In the genomic region with DNA sequence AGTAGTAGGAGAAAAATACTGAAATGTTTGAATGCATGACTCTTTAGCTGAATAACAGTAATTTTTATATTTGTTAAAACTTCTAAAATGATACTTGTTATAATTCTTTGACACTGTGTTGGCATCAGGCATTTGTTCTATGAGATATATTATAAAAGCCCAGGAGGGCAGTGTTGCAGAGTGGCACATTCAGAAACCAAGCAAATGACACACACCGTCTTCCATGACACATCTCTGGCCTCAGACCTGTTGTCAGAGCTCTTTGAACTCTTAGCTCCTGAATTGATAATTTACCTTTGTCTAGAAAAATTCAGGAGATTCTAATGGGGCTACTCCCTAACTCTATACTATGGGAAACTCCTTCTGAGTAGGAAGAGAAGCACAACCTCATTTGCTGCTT, we compare ENCODE assay signal across 22 cellular contexts.
DNase-seq lines count a peak whose midpoint lies in the region; ATAC-seq and TF ChIP-seq lines count a peak whose summit lies in the region.
"Had no signal": no experiment of that assay in that cellular context is flagged by ENCODE, and none has a peak within 500 bp of the region (broad histone marks: within the 10 kb centered on the region; RNA-seq: fewer than 3 reads in every experiment).

No MANE protein-coding gene starts in this region.

- H3K4me3 ChIP-seq in RWPE2 (ENCODE audit: severe bottlenecking), result no peak overlapping the region
- H3K4me3 ChIP-seq: A549; BLaER1 treated with 17β-estradiol and CSF1 and Interleukin-3, amounts not matched to agents 10 nM and 100 nM; GM12878 had no signal

- ATAC-seq in RWPE2 (ENCODE audit: low read depth), result no peak
- ATAC-seq in stimulated activated effector memory CD8-positive, alpha-beta T cell treated with anti-CD3 and anti-CD28 coated beads, Interleukin-12 subunit alpha, Interleukin-12 subunit beta, amount 100 ng/mL, for 72 hours, result peak; percentile 61
- ATAC-seq: A549; CD8-positive, alpha-beta T cell; GM12878 had no signal

- H3K4me1 Mint-ChIP-seq in stimulated activated effector memory CD8-positive, alpha-beta T cell treated with anti-CD3 and anti-CD28 coated beads, Interleukin-12 subunit alpha, Interleukin-12 subunit beta, amount 100 ng/mL, for 72 hours, result no peaks in the 10 kb centered on the region
- H3K4me1 Mint-ChIP-seq in glutamatergic neuron (ENCODE audit: low read depth, unreplicated experiment) (no peaks in the 10 kb centered on the region), Calu3 (ENCODE audit: low read depth, unreplicated experiment) (peaks cover 6% of the 10 kb centered on the region)
- H3K4me1 Mint-ChIP-seq: B cell had no signal

- H3K4me1 ChIP-seq in RWPE2 (ENCODE audit: insufficient read depth, poor library complexity, severe bottlenecking), result peaks cover 18% of the 10 kb centered on the region
- H3K4me1 ChIP-seq: BLaER1 treated with 17β-estradiol and CSF1 and Interleukin-3, amounts not matched to agents 10 nM and 100 nM had no signal

- peak overlapping the region; percentile 17 for H3K27ac ChIP-seq in RWPE2 (ENCODE audit: poor library complexity, severe bottlenecking)
- H3K27ac ChIP-seq in epithelial cell of prostate, result peak overlapping the region; percentile 22
- H3K27ac ChIP-seq: 22Rv1; A549; BLaER1 treated with 17β-estradiol and CSF1 and Interleukin-3, amounts not matched to agents 10 nM and 100 nM; C4-2B had no signal

- H3K9me3 ChIP-seq in RWPE2 (ENCODE audit: severe bottlenecking), result peaks cover 2% of the 10 kb centered on the region
- H3K9me3 ChIP-seq: A549; BLaER1 treated with 17β-estradiol and CSF1 and Interleukin-3, amounts not matched to agents 10 nM and 100 nM; Caco-2 had no signal

- H3K27me3 Mint-ChIP-seq in glutamatergic neuron (ENCODE audit: unreplicated experiment) (no peaks in the 10 kb centered on the region), Calu3 (ENCODE audit: unreplicated experiment) (no peaks in the 10 kb centered on the region)
- H3K27me3 Mint-ChIP-seq: B cell; CD4-positive, alpha-beta T cell had no signal

- CTCF ChIA-PET in Calu3 (lab: Charles Lee), result no interaction called here

- no peaks in the 10 kb centered on the region for H3K9me3 Mint-ChIP-seq in stimulated activated effector memory CD8-positive, alpha-beta T cell treated with anti-CD3 and anti-CD28 coated beads, Interleukin-12 subunit alpha, Interleukin-12 subunit beta, amount 100 ng/mL, for 72 hours
- H3K9me3 Mint-ChIP-seq in glutamatergic neuron (ENCODE audit: unreplicated experiment) (no peaks in the 10 kb centered on the region), Calu3 (ENCODE audit: low read depth, unreplicated experiment) (no peaks in the 10 kb centered on the region)
- H3K9me3 Mint-ChIP-seq: CD4-positive, alpha-beta T cell; CD8-positive, alpha-beta T cell had no signal

- DNase-seq in RWPE2 (ENCODE audit: low spot score), result no peak
- no peak for DNase-seq in epithelial cell of prostate (ENCODE audit: low read depth, low spot score)
- no peak for DNase-seq in stimulated activated effector memory CD8-positive, alpha-beta T cell treated with anti-CD3 and anti-CD28 coated beads, Interleukin-12 subunit alpha, Interleukin-12 subunit beta, amount 100 ng/mL, for 72 hours (ENCODE audit: low spot score in 2 of 2)
- no peak for DNase-seq in glutamatergic neuron
- no peak for DNase-seq in Calu3
- DNase-seq: AML-193; Caco-2; CD4-positive, alpha-beta T cell; CD8-positive, alpha-beta T cell; DMS 273 treated with DMSO at 0.1 percent for 48 hours; DMS153; DMS53; DMS79; DND-41; EL; GDM1 had no signal

- no peaks in the 10 kb centered on the region for H3K36me3 Mint-ChIP-seq in stimulated activated effector memory CD8-positive, alpha-beta T cell treated with anti-CD3 and anti-CD28 coated beads, Interleukin-12 subunit alpha, Interleukin-12 subunit beta, amount 100 ng/mL, for 72 hours
- H3K36me3 Mint-ChIP-seq in glutamatergic neuron (ENCODE audit: unreplicated experiment) (no peaks in the 10 kb centered on the region), Calu3 (ENCODE audit: insufficient read depth, unreplicated experiment) (no peaks in the 10 kb centered on the region)
- H3K36me3 Mint-ChIP-seq: CD8-positive, alpha-beta T cell had no signal

- H3K4me3 Mint-ChIP-seq in stimulated activated effector memory CD8-positive, alpha-beta T cell treated with anti-CD3 and anti-CD28 coated beads, Interleukin-12 subunit alpha, Interleukin-12 subunit beta, amount 100 ng/mL, for 72 hours, result no peak overlapping the region
- H3K4me3 Mint-ChIP-seq in glutamatergic neuron (ENCODE audit: unreplicated experiment), result no peak overlapping the region
- no peak overlapping the region for H3K4me3 Mint-ChIP-seq in Calu3 (ENCODE audit: low read depth, unreplicated experiment)
- H3K4me3 Mint-ChIP-seq: B cell; CD4-positive, alpha-beta T cell; CD8-positive, alpha-beta T cell had no signal

- intact Hi-C loops in Calu3 (cut with micrococcal nuclease; ENCODE audit: unreplicated experiment), result no loop called here

- H3K27ac Mint-ChIP-seq in stimulated activated effector memory CD8-positive, alpha-beta T cell treated with anti-CD3 and anti-CD28 coated beads, Interleukin-12 subunit alpha, Interleukin-12 subunit beta, amount 100 ng/mL, for 72 hours, result no peak overlapping the region
- H3K27ac Mint-ChIP-seq in glutamatergic neuron (ENCODE audit: unreplicated experiment) (no peak overlapping the region), Calu3 (ENCODE audit: unreplicated experiment) (no peak overlapping the region)
- H3K27ac Mint-ChIP-seq: B cell; CD4-positive, alpha-beta T cell; CD8-positive, alpha-beta T cell had no signal

- H3K36me3 ChIP-seq in RWPE2 (ENCODE audit: low read depth), result no peaks in the 10 kb centered on the region
- H3K36me3 ChIP-seq: BLaER1 treated with 17β-estradiol and CSF1 and Interleukin-3, amounts not matched to agents 10 nM and 100 nM had no signal

- no TSS peak for BruUV-seq in Calu3 (replicated peaks; lab: Mats Ljungman, UMichigan)

- no peaks in the 10 kb centered on the region for H3K27me3 ChIP-seq in RWPE2 (ENCODE audit: insufficient read depth, poor library complexity, severe bottlenecking)
- H3K27me3 ChIP-seq: BLaER1 treated with 17β-estradiol and CSF1 and Interleukin-3, amounts not matched to agents 10 nM and 100 nM had no signal

- TF ChIP-seq CTCF in RWPE2 (IDR thresholded peaks at IDR 0.05; ENCODE audit: poor library complexity, severe bottlenecking) (no peak), glutamatergic neuron (IDR thresholded peaks at IDR 0.05; ENCODE audit: partially characterized antibody, unreplicated experiment) (no peak), Calu3 (IDR thresholded peaks at IDR 0.05; ENCODE audit: unreplicated experiment) (no peak)
